In the genomic region with DNA sequence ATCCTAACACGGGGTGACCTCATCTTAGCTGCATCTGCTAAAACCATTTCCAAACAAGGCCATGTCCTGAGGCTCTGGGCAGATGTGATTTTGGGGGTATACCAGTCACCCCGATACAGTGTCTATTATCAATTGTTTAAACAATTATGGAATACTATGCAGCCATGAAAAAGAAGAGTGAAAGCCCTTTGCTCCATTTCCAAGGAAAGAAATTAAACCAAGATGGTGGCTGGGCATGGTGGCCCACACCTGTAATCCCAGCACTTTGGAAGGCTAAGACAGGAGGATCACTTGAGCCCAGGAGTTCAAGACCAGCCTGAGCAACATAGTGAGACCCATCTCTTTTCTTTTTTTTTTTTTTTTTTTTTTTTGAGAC, we compare ENCODE assay signal across 3 cellular contexts.
TF ChIP-seq lines count a peak whose summit lies in the region.

No MANE protein-coding gene starts in this region.

TF ChIP-seq in A549, 52 proteins besides CTCF, POLR2A, EP300 and RAD21:
- peak; percentile 65; the same call in 1 of the 2 replicates for TF ChIP-seq KDM1A (IDR thresholded peaks at IDR 0.05; ENCODE audit: low read depth)
- no peak for TF ChIP-seq MAZ (IDR thresholded peaks at IDR 0.05; ENCODE audit: borderline replicate concordance, low read depth, low read length)
- TF ChIP-seq, protein P1, sequence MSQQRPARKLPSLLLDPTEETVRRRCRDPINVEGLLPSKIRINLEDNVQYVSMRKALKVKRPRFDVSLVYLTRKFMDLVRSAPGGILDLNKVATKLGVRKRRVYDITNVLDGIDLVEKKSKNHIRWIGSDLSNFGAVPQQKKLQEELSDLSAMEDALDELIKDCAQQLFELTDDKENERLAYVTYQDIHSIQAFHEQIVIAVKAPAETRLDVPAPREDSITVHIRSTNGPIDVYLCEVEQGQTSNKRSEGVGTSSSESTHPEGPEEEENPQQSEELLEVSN (IDR thresholded peaks at IDR 0.05; ENCODE audit: borderline replicate concordance, low read depth): no peak

TF ChIP-seq in GM23338, 12 proteins besides CTCF, POLR2A, EP300 and RAD21:
- TF ChIP-seq ZNF114 (CRISPR knock-in tag; IDR thresholded peaks at IDR 0.05): no peak
- peak; percentile 33; the same call in 1 of the 2 replicates for TF ChIP-seq POLR2AphosphoS5 (IDR thresholded peaks at IDR 0.05; ENCODE audit: low read depth)

TF ChIP-seq in GM12878, 131 proteins besides CTCF, POLR2A, EP300 and RAD21:
- no peak for TF ChIP-seq TBL1XR1 (IDR thresholded peaks at IDR 0.05; ENCODE audit: low read depth, low read length)
